Comparison of ENCODE assay signal across 8 cellular contexts in genomic region chr1:89525169-89525855, GRCh38. TPM values are rescaled to one million over a fixed set of nuclear protein-coding genes. Genes with fewer than 3 reads are reported as not detected.
DNase-seq lines count a peak whose midpoint lies in the region; ATAC-seq and TF ChIP-seq lines count a peak whose summit lies in the region.

No MANE protein-coding gene starts in this region.

- H4K20me1 ChIP-seq in OCI-LY7 (ENCODE audit: insufficient read depth, low read length), result no peaks in the 10 kb centered on the region

- intact Hi-C loops in OCI-LY7 (cut with micrococcal nuclease; ENCODE audit: unreplicated experiment), result loop anchor here (2.0 kb wide), 4 partner anchors 73 to 295 kb away; partner anchors contain the start of genes LRRC8C and LRRC8D
- intact Hi-C loops in heart left ventricle (cut with DNase I), result loop anchor here in 5 of 10 donors (2.0 to 10.0 kb wide), 4 partner anchors 43 to 79 kb away; no protein-coding TSS in a partner anchor
- intact Hi-C loops in posterior cingulate gyrus (cut with DNase I), result no loop called here

- peak overlapping the region; percentile 84 for H3K4me2 ChIP-seq in OCI-LY7 (ENCODE audit: low read length)

- TF ChIP-seq CTCF in AG10803 (conservative IDR thresholded peaks at IDR 0.05; ENCODE audit: low read length), result no peak
- TF ChIP-seq CTCF in OCI-LY7 (conservative IDR thresholded peaks at IDR 0.05; ENCODE audit: low read length), result peak; percentile 46
- TF ChIP-seq CTCF in heart left ventricle (IDR thresholded peaks at IDR 0.05), result peak in 1 of 12 donors; percentile 5

- no peaks in the 10 kb centered on the region for H3K9me2 ChIP-seq in OCI-LY7 (ENCODE audit: insufficient read depth, low read length)

- DNase-seq in AG10803 (ENCODE audit: low read depth) (no peak), OCI-LY7 (ENCODE audit: low spot score) (peak; percentile 76), heart left ventricle (peak; percentile 35 to 62 (median 41)), posterior cingulate gyrus (peak; percentile 21 to 90 (median 42)), T1000 (lab: John Stamatoyannopoulos, UW) (no peak)
- peak; percentile 52 for DNase-seq in activated naive CD4-positive, alpha-beta T cell treated with anti-CD3 and anti-CD28 coated beads, Interleukin-2, amount 50 U/mL, for 16 hours

- no TSS peak for BruUV-seq in OCI-LY7 (replicated peaks; lab: Mats Ljungman, UMichigan)

- ATAC-seq in GM18868 (IDR thresholded peaks at IDR 0.05; ENCODE audit: unreplicated experiment) (peak; percentile 27), HG03432 (IDR thresholded peaks at IDR 0.05; ENCODE audit: unreplicated experiment) (peak; percentile 25), heart left ventricle (peak in 3 of 4 donors; percentile 11 to 38 (median 33))

- no peaks in the 10 kb centered on the region for H3K27me3 ChIP-seq in heart left ventricle

- peaks cover 44% of the 10 kb centered on the region for H3K4me1 ChIP-seq in OCI-LY7 (ENCODE audit: insufficient read depth, low read length, poor library complexity, severe bottlenecking)
- peaks cover 0 to 46% (median 12%) of the 10 kb centered on the region in 12 donors for H3K4me1 ChIP-seq in heart left ventricle

- peak overlapping the region; percentile 81 for H3K4me3 ChIP-seq in AG10803 (ENCODE audit: low read length)
- H3K4me3 ChIP-seq in OCI-LY7 (ENCODE audit: low read depth, low read length, poor library complexity, severe bottlenecking), result peak overlapping the region; percentile 87
- H3K4me3 ChIP-seq in heart left ventricle, result peak overlapping the region; percentile 76 to 97 (median 94)

- H3K9me3 ChIP-seq in OCI-LY7 (ENCODE audit: low read length) (no peaks in the 10 kb centered on the region), heart left ventricle (no peaks in the 10 kb centered on the region)

- H3K79me2 ChIP-seq in OCI-LY7 (ENCODE audit: insufficient read depth, low read depth, low read length), result peaks cover 24% of the 10 kb centered on the region; the same call in 1 of the 2 replicates

- TF ChIP-seq POLR2A in heart left ventricle (IDR thresholded peaks at IDR 0.05), result no peak

- CTCF ChIA-PET in OCI-LY7 (lab: Charles Lee; ENCODE audit: unreplicated experiment), result no interaction called here

- POLR2A ChIA-PET in OCI-LY7 (lab: Charles Lee), result interaction anchor here (0.9 kb wide), 1 partner anchor 48 kb away, joined by 3 read pairs; no protein-coding TSS in a partner anchor

- H3K36me3 ChIP-seq in OCI-LY7 (ENCODE audit: insufficient read depth, low read length), result peaks cover 5% of the 10 kb centered on the region
- H3K36me3 ChIP-seq in heart left ventricle, result peaks cover 0 to 11% (median 0%) of the 10 kb centered on the region in 9 donors

- H3K27ac ChIP-seq in OCI-LY7 (ENCODE audit: low read depth, low read length, poor library complexity, severe bottlenecking), result peak overlapping the region; percentile 65
- H3K27ac ChIP-seq in heart left ventricle, result peak overlapping the region; percentile 58 to 95 (median 91)

- H2AFZ ChIP-seq in OCI-LY7 (ENCODE audit: low read length), result peak overlapping the region; percentile 92

- 3 to 5% (median 4%) methylated on average over 26 to 35 of the region's 35 CpGs for WGBS in heart left ventricle, 4 donors

RNA-seq across cellular contexts. Expression of gene LRRC8B, which starts 0.7 kb away (rescaled TPM):
- 3.2 and 4.4 TPM in 2 replicates for total RNA-seq in OCI-LY7 (2014; rRNA removed; shearing (Covaris generic))
- 8.8 and 9.9 TPM in 2 replicates for total RNA-seq in OCI-LY7 (2022)
- 10 to 100 TPM in 1 of 9 donors, 1 to 10 TPM in 8; 3.4 to 10.4 (median 5.0) TPM for total RNA-seq in heart left ventricle
- polyA plus RNA-seq in heart left ventricle, result 1 to 10 TPM in 1 of 2 donors, under 1 TPM in 1; 0.91 to 4.7 TPM

Comparison
In these comparisons a context has a peak if more than half of its experiments do, and no peak if none do; other contexts are left out.
1. DNase-seq: peak in OCI-LY7 (single experiment), activated naive CD4-positive, alpha-beta T cell treated with anti-CD3 and anti-CD28 coated beads, Interleukin-2, amount 50 U/mL, for 16 hours (single experiment), heart left ventricle (5 of 5) and posterior cingulate gyrus (10 of 10); none in AG10803 (single experiment) and T1000 (single experiment).
2. Peak in every context shown above with its lines, with median percentiles within 50 percentile points of each other: H3K4me3 ChIP-seq and ATAC-seq.